In genomic region chr17:74748529-74749261, GRCh38 we compare ENCODE assay signal across 1 cellular context.
TF ChIP-seq lines count a peak whose summit lies in the region.

TSS of gene NHERF1 (plus strand) at chr17:74748628. CDS start at chr17:74748847, 219 bp downstream.

TF ChIP-seq in HepG2, 621 proteins besides CTCF, POLR2A, EP300 and RAD21 (continued from another document and continues in another):
- TF ChIP-seq GTF3A (CRISPR knock-in tag; conservative IDR thresholded peaks at IDR 0.05) = no peak
- TF ChIP-seq ZSCAN25 (CRISPR knock-in tag; IDR thresholded peaks at IDR 0.05) = peak; percentile 90
- TF ChIP-seq ZNF710 (CRISPR knock-in tag; IDR thresholded peaks at IDR 0.05; ENCODE audit: borderline replicate concordance) = peak; percentile 91
- peak; percentile 79 for TF ChIP-seq GMEB1 (CRISPR knock-in tag; IDR thresholded peaks at IDR 0.05; ENCODE audit: borderline replicate concordance)
- 0 out of 2 replicates have a peak, but pooled peaks have one; percentile 46 for TF ChIP-seq ZNF589 (CRISPR knock-in tag; conservative IDR thresholded peaks at IDR 0.05)
- TF ChIP-seq ZNF839 (CRISPR knock-in tag; IDR thresholded peaks at IDR 0.05; ENCODE audit: borderline replicate concordance) = no peak
- peak; percentile 96 for TF ChIP-seq DZIP1 (CRISPR knock-in tag; IDR thresholded peaks at IDR 0.05)
- TF ChIP-seq ZNF629 (CRISPR knock-in tag; conservative IDR thresholded peaks at IDR 0.05) = peak; percentile 59
- TF ChIP-seq ZNF253 (CRISPR knock-in tag; IDR thresholded peaks at IDR 0.05; ENCODE audit: borderline replicate concordance) = peak; percentile 47; the same call in 1 of the 2 replicates
- TF ChIP-seq ATF2 (CRISPR knock-in tag; IDR thresholded peaks at IDR 0.05) = peak; percentile 58; the same call in 1 of the 2 replicates
- TF ChIP-seq ZNF691 (CRISPR knock-in tag; IDR thresholded peaks at IDR 0.05; ENCODE audit: borderline replicate concordance, low read depth) = peak; percentile 2; the same call in 1 of the 2 replicates
- TF ChIP-seq ZNF792 (CRISPR knock-in tag; IDR thresholded peaks at IDR 0.05) = peak; percentile 71; the same call in 1 of the 2 replicates
- peak in 1 of 2 experiments; percentile 85 for TF ChIP-seq REST (IDR thresholded peaks at IDR 0.05; ENCODE audit: borderline replicate concordance in 1 of 2, low read depth in 1 of 2, low read length in 2 of 2)
- peak; percentile 35; the same call in 1 of the 2 replicates for TF ChIP-seq BATF2 (CRISPR knock-in tag; IDR thresholded peaks at IDR 0.05)
- no peak; the same call in 1 of the 2 replicates for TF ChIP-seq ZNF713 (CRISPR knock-in tag; IDR thresholded peaks at IDR 0.05)
- TF ChIP-seq TSC22D2 (CRISPR knock-in tag; IDR thresholded peaks at IDR 0.05; ENCODE audit: borderline replicate concordance) = peak; percentile 95
- TF ChIP-seq ZKSCAN5 (CRISPR knock-in tag; IDR thresholded peaks at IDR 0.05) = no peak
- 0 out of 2 replicates have a peak, but pooled peaks have one; percentile 62 for TF ChIP-seq ZNF672 (CRISPR knock-in tag; IDR thresholded peaks at IDR 0.05)
- TF ChIP-seq ZMYM3 (CRISPR knock-in tag; IDR thresholded peaks at IDR 0.05) = no peak
- peak; percentile 90 for TF ChIP-seq AGO2 (optimal IDR thresholded peaks at IDR 0.05; ENCODE audit: low read depth, low read length)
- TF ChIP-seq NR3C1 (CRISPR knock-in tag; IDR thresholded peaks at IDR 0.05) = no peak
- TF ChIP-seq ZNF776 (CRISPR knock-in tag; IDR thresholded peaks at IDR 0.05) = peak; percentile 98
- peak; percentile 93 for TF ChIP-seq MXD3 (CRISPR knock-in tag; IDR thresholded peaks at IDR 0.05)
- TF ChIP-seq SAP130 (CRISPR knock-in tag; IDR thresholded peaks at IDR 0.05; ENCODE audit: low read depth) = peak; percentile 95
- TF ChIP-seq BRF2 (CRISPR knock-in tag; IDR thresholded peaks at IDR 0.05) = peak; percentile 81; the same call in 1 of the 2 replicates
- TF ChIP-seq MLX (CRISPR knock-in tag; IDR thresholded peaks at IDR 0.05) = peak; percentile 62; the same call in 1 of the 2 replicates
- no peak for TF ChIP-seq FOXA3 (CRISPR knock-in tag; IDR thresholded peaks at IDR 0.05)
- TF ChIP-seq THAP8 (CRISPR knock-in tag; IDR thresholded peaks at IDR 0.05; ENCODE audit: borderline replicate concordance) = no peak
- TF ChIP-seq BORCS8-MEF2B (CRISPR knock-in tag; IDR thresholded peaks at IDR 0.05) = peak; percentile 85; the same call in 1 of the 2 replicates
- TF ChIP-seq ARID4A (CRISPR knock-in tag; IDR thresholded peaks at IDR 0.05; ENCODE audit: borderline replicate concordance) = peak; percentile 95
- no peak for TF ChIP-seq FOXK2 (IDR thresholded peaks at IDR 0.05)
- TF ChIP-seq IKZF1 (IDR thresholded peaks at IDR 0.05) = no peak
- TF ChIP-seq SNAI1 (CRISPR knock-in tag; IDR thresholded peaks at IDR 0.05; ENCODE audit: borderline replicate concordance) = peak; percentile 75; the same call in 1 of the 2 replicates
